ENCODE assay signal across 2 cellular contexts in genomic region chr6:20255428-20255827, GRCh38.
TF ChIP-seq lines count a peak whose summit lies in the region.

No MANE protein-coding gene starts in this region.

TF ChIP-seq in HCT116, 20 proteins besides CTCF, POLR2A, EP300 and RAD21 (continued from another document):
- TF ChIP-seq ZBTB33 (IDR thresholded peaks at IDR 0.05; ENCODE audit: extremely low read depth, insufficient replicate concordance, low read length) (no peak), ZFX (IDR thresholded peaks at IDR 0.05) (no peak), REST (IDR thresholded peaks at IDR 0.05; ENCODE audit: low read depth) (no peak), YY1 (IDR thresholded peaks at IDR 0.05; ENCODE audit: extremely low read depth, insufficient replicate concordance, low read depth, low read length) (no peak), ZNF274 (IDR thresholded peaks at IDR 0.05; ENCODE audit: low read depth, low read length) (no peak), POLR2AphosphoS5 (IDR thresholded peaks at IDR 0.05; ENCODE audit: low read depth, low read length) (no peak), JUND (IDR thresholded peaks at IDR 0.05) (no peak), EZH2phosphoT487 (IDR thresholded peaks at IDR 0.05; ENCODE audit: borderline replicate concordance) (no peak), SIN3A (IDR thresholded peaks at IDR 0.05; ENCODE audit: low read depth) (no peak), ATF3 (IDR thresholded peaks at IDR 0.05) (no peak), FOSL1 (IDR thresholded peaks at IDR 0.05; ENCODE audit: low read depth) (no peak)
TF ChIP-seq in HCT116: peak in this region for 0.

TF ChIP-seq in K562, 482 proteins besides CTCF, POLR2A, EP300 and RAD21 (continued from another document):
- TF ChIP-seq ID3 (CRISPR knock-in tag; IDR thresholded peaks at IDR 0.05) (no peak), ID3 (tag; IDR thresholded peaks at IDR 0.05) (no peak), NEUROD1 (IDR thresholded peaks at IDR 0.05; ENCODE audit: borderline replicate concordance, low read depth, low read length, partially characterized antibody) (no peak), TEAD2 (tag; IDR thresholded peaks at IDR 0.05) (no peak), PURB (CRISPR knock-in tag; IDR thresholded peaks at IDR 0.05; ENCODE audit: low read depth) (no peak)
